ENCODE assay signal across 24 cellular contexts in the genomic region with DNA sequence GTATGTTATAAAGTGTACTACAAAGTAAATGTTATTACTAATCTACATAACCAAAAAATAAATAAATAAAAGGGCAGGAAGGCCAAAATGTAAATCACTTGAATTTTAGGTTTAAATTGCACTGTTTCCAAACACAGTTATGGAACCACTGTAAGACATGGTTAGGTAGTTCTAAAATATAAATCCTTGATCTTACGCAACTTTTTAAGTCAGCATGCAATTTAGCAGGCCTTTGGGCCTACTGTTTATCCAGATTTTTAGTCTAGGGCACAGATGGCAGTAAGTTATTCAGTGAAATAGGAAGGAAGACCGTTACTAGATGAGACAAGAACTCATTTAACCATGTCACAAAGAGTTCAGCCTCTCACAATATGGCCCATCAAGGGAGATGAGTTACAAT.
DNase-seq lines count a peak whose midpoint lies in the region; ATAC-seq, FAIRE-seq and TF ChIP-seq lines count a peak whose summit lies in the region.
"Had no signal": no experiment of that assay in that cellular context is flagged by ENCODE, and none has a peak within 500 bp of the region (broad histone marks: within the 10 kb centered on the region; RNA-seq: fewer than 3 reads in every experiment).

No MANE protein-coding gene starts in this region.

- H3K27me3 ChIP-seq in HepG2 (ENCODE audit: control insufficient read depth in 1 of 2, insufficient read depth in 2 of 2, low read length in 2 of 2) (no peaks in the 10 kb centered on the region), right lobe of liver (no peaks in the 10 kb centered on the region), K562 (ENCODE audit: control insufficient read depth in 2 of 2, insufficient read depth in 2 of 2, low read length in 2 of 2) (no peaks in the 10 kb centered on the region)
- H3K27me3 ChIP-seq: BLaER1 treated with 17β-estradiol and CSF1 and Interleukin-3, amounts not matched to agents 10 nM and 100 nM had no signal

- ATAC-seq in HepG2, result no peak
- ATAC-seq in right lobe of liver, result no peak
- ATAC-seq in K562, result no peak
- no peak for ATAC-seq in activated T-cell treated with anti-CD3 and anti-CD28 coated beads, Interleukin-2, amount 50 U/mL, for 72 hours (replicated peaks in 1 of 2)

- H3K36me3 Mint-ChIP-seq in activated T-cell treated with anti-CD3 and anti-CD28 coated beads, Interleukin-2, amount 50 U/mL, for 72 hours (ENCODE audit: insufficient read depth in 2 of 2), result peaks cover 0 to 11% of the 10 kb centered on the region in 2 donors
- H3K36me3 Mint-ChIP-seq: CD14-positive monocyte had no signal

- in situ Hi-C loops in HepG2 (cut with HindIII; ENCODE audit: extremely low pct_ligation_motif_present, low pct_unique_long_range_greater_than_20kb) (no loop called here), K562 (cut with MboI) (no loop called here)

- CTCF ChIA-PET in HepG2 (lab: Yijun Ruan, JAX; ENCODE audit: low intra/inter-chr PET ratio, low total read pairs), result no interaction called here
- CTCF ChIA-PET in K562 (lab: Yijun Ruan, JAX; ENCODE audit: low intra/inter-chr PET ratio), result no interaction called here

- H3K36me3 ChIP-seq in HepG2 (replicated peaks in 1 of 2; ENCODE audit: control insufficient read depth in 1 of 2, insufficient read depth in 2 of 2, low read length in 2 of 2) (no peaks in the 10 kb centered on the region), right lobe of liver (no peaks in the 10 kb centered on the region), K562 (ENCODE audit: control insufficient read depth, insufficient read depth, low read length) (peaks cover 12% of the 10 kb centered on the region; the same call in 1 of the 3 replicates)
- H3K36me3 ChIP-seq: BLaER1 treated with 17β-estradiol and CSF1 and Interleukin-3, amounts not matched to agents 10 nM and 100 nM; HAP-1 had no signal

- H3K4me1 Mint-ChIP-seq in activated T-cell treated with anti-CD3 and anti-CD28 coated beads, Interleukin-2, amount 50 U/mL, for 72 hours (ENCODE audit: low read depth), result peaks cover 8% of the 10 kb centered on the region
- H3K4me1 Mint-ChIP-seq: B cell, CD14-positive monocyte had no signal

- no peak for TF ChIP-seq EP300 in HepG2 (IDR thresholded peaks at IDR 0.05; ENCODE audit: low read depth in 2 of 2, low read length in 2 of 2)
- TF ChIP-seq EP300 in HepG2 (CRISPR knock-in tag; IDR thresholded peaks at IDR 0.05; ENCODE audit: borderline replicate concordance), result no peak
- no peak for TF ChIP-seq EP300 in K562 (IDR thresholded peaks at IDR 0.05; ENCODE audit: low read length)

- H3K9me1 ChIP-seq in K562 (ENCODE audit: control insufficient read depth, insufficient read depth, low read length), result no peaks in the 10 kb centered on the region

- POLR2A ChIA-PET in HepG2 (lab: Yijun Ruan, JAX), result no interaction called here
- POLR2A ChIA-PET in K562 (lab: Yijun Ruan, JAX), result no interaction called here

- BruUV-seq in HepG2 (replicated peaks; lab: Mats Ljungman, UMichigan) (no TSS peak), K562 (replicated peaks; lab: Mats Ljungman, UMichigan) (no TSS peak)

- no peak overlapping the region for H3K4me2 ChIP-seq in HepG2 (ENCODE audit: low read depth, low read length)
- H3K4me2 ChIP-seq in K562 (ENCODE audit: insufficient read depth, low read length), result no peak overlapping the region

- no peak for TF ChIP-seq RAD21 in HepG2 (CRISPR knock-in tag; IDR thresholded peaks at IDR 0.05)
- TF ChIP-seq RAD21 in K562 (CRISPR knock-in tag; conservative IDR thresholded peaks at IDR 0.05 in 1 of 2, IDR thresholded peaks at IDR 0.05 in 1 of 2), result no peak

- H3K4me1 ChIP-seq in HepG2 (ENCODE audit: insufficient read depth, low read length) (no peaks in the 10 kb centered on the region), right lobe of liver (no peaks in the 10 kb centered on the region), K562 (replicated peaks in 1 of 2; ENCODE audit: control insufficient read depth in 2 of 2, insufficient read depth in 2 of 2, low read length in 2 of 2) (peaks cover 0 to 2% of the 10 kb centered on the region in 2 experiments; a peak in 2 of 5 replicates)
- H3K4me1 ChIP-seq: HAP-1 had no signal

- TF ChIP-seq POLR2A in HepG2 (IDR thresholded peaks at IDR 0.05; ENCODE audit: insufficient read depth in 1 of 2, low read depth in 2 of 2, low read length in 2 of 2), result no peak
- no peak for TF ChIP-seq POLR2A in right lobe of liver (IDR thresholded peaks at IDR 0.05)
- no peak for TF ChIP-seq POLR2A in K562 (conservative IDR thresholded peaks at IDR 0.05)

- WGBS in HepG2 (ENCODE audit: low lambda C conversion rate), result 29% methylated on average over 2 of the region's 2 CpGs
- WGBS in right lobe of liver (ENCODE audit: insufficient coverage, low coverage, low lambda C conversion rate, missing lambda C conversion rate), result 91% methylated on average over 2 of the region's 2 CpGs
- 65% methylated on average over 2 of the region's 2 CpGs for WGBS in K562 (ENCODE audit: insufficient coverage, low coverage, missing lambda C conversion rate)

- intact Hi-C loops in HepG2 (cut with micrococcal nuclease; ENCODE audit: unreplicated experiment) (no loop called here), right lobe of liver (cut with DNase I) (no loop called here), K562 (cut with micrococcal nuclease) (no loop called here)

- no peaks in the 10 kb centered on the region for H4K20me1 ChIP-seq in HepG2 (ENCODE audit: insufficient read depth, low read length)
- no peaks in the 10 kb centered on the region; the same call in 1 of the 2 replicates for H4K20me1 ChIP-seq in K562 (replicated peaks; ENCODE audit: control insufficient read depth, insufficient read depth, low read length)
- H4K20me1 ChIP-seq: BLaER1 treated with 17β-estradiol and CSF1 and Interleukin-3, amounts not matched to agents 10 nM and 100 nM had no signal

- TF ChIP-seq CTCF in HepG2 (CRISPR knock-in tag; IDR thresholded peaks at IDR 0.05) (no peak), right lobe of liver (IDR thresholded peaks at IDR 0.05) (no peak), K562 (IDR thresholded peaks at IDR 0.05 in 2 of 3, conservative IDR thresholded peaks at IDR 0.05 in 1 of 3; ENCODE audit: insufficient read depth in 2 of 3, low read depth in 1 of 3, low read length in 3 of 3) (no peak)

- H2AFZ ChIP-seq in HepG2 (ENCODE audit: low read length), result no peak overlapping the region
- no peak overlapping the region for H2AFZ ChIP-seq in K562 (ENCODE audit: low read depth, low read length)

- H3K9ac ChIP-seq in HepG2 (ENCODE audit: insufficient read depth, low read depth, low read length) (no peak overlapping the region), K562 (ENCODE audit: insufficient read depth in 1 of 2, low read depth in 2 of 2, low read length in 2 of 2) (no peak overlapping the region)
- H3K9ac ChIP-seq: BLaER1 treated with 17β-estradiol and CSF1 and Interleukin-3, amounts not matched to agents 10 nM and 100 nM had no signal

- FAIRE-seq in HepG2 (lab: Jason Lieb, UNC), result no peak
- FAIRE-seq in K562 (lab: Jason Lieb, UNC), result no peak
- FAIRE-seq: A204.1, D721Med, G401.6, GM12892, H54 had no signal

- H3K27ac Mint-ChIP-seq in activated T-cell treated with anti-CD3 and anti-CD28 coated beads, Interleukin-2, amount 50 U/mL, for 72 hours, result no peak overlapping the region
- H3K27ac Mint-ChIP-seq: B cell; CD14-positive monocyte; CD4-positive, alpha-beta T cell; HFFc6 had no signal

- no peaks in the 10 kb centered on the region for H3K79me2 ChIP-seq in HepG2 (ENCODE audit: insufficient read depth, low read length)
- H3K79me2 ChIP-seq in K562 (ENCODE audit: control insufficient read depth, insufficient read depth, low read length), result no peaks in the 10 kb centered on the region; the same call in 2 of the 3 replicates

- peaks cover 0 to 3% of the 10 kb centered on the region in 2 donors for H3K9me3 Mint-ChIP-seq in activated T-cell treated with anti-CD3 and anti-CD28 coated beads, Interleukin-2, amount 50 U/mL, for 72 hours
- H3K9me3 Mint-ChIP-seq: CD4-positive, alpha-beta T cell; CD8-positive, alpha-beta memory T cell; HFFc6 had no signal

- DNase-seq in DMS 273 (lab: John Stamatoyannopoulos, UW; ENCODE audit: unreplicated experiment) (peak; percentile 39), DMS 273 treated with DMSO at 0.1 percent for 48 hours (lab: John Stamatoyannopoulos, UW) (no peak), HepG2 (ENCODE audit: low spot score) (no peak), right lobe of liver (no peak), MV-4-11 (lab: John Stamatoyannopoulos, UW) (peak; percentile 52), K562 (ENCODE audit: extremely low read depth in 1 of 4, low spot score in 3 of 4) (no peak), retina (no peak)
- no peak for DNase-seq in activated T-cell treated with anti-CD3 and anti-CD28 coated beads, Interleukin-2, amount 50 U/mL, for 72 hours
- DNase-seq: CD4-positive, alpha-beta T cell; CD8-positive, alpha-beta memory T cell; DMS153; DND-41; GOT3; HFFc6 had no signal

- H3K27ac ChIP-seq in HepG2 (ENCODE audit: extremely low read length, insufficient read depth, low read length) (no peak overlapping the region), right lobe of liver (no peak overlapping the region), K562 (ENCODE audit: extremely low read depth, low read depth, low read length) (no peak overlapping the region)
- H3K27ac ChIP-seq: 22Rv1; BLaER1 treated with 17β-estradiol and CSF1 and Interleukin-3, amounts not matched to agents 10 nM and 100 nM had no signal

- no peaks in the 10 kb centered on the region for H3K9me3 ChIP-seq in HepG2 (ENCODE audit: low read length)
- H3K9me3 ChIP-seq in right lobe of liver, result no peaks in the 10 kb centered on the region
- no peaks in the 10 kb centered on the region for H3K9me3 ChIP-seq in K562 (replicated peaks; ENCODE audit: control insufficient read depth, insufficient read depth, low read depth, low read length)
- H3K9me3 ChIP-seq: BLaER1 treated with 17β-estradiol and CSF1 and Interleukin-3, amounts not matched to agents 10 nM and 100 nM; HAP-1 had no signal

- no peak overlapping the region for H3K4me3 ChIP-seq in HepG2 (replicated peaks in 1 of 3; ENCODE audit: insufficient read depth in 1 of 3, low read depth in 2 of 3, low read length in 3 of 3)
- H3K4me3 ChIP-seq in right lobe of liver, result no peak overlapping the region
- no peak overlapping the region for H3K4me3 ChIP-seq in K562
- H3K4me3 ChIP-seq: BLaER1 treated with 17β-estradiol and CSF1 and Interleukin-3, amounts not matched to agents 10 nM and 100 nM; HAP-1 had no signal

- H3K4me3 Mint-ChIP-seq in activated T-cell treated with anti-CD3 and anti-CD28 coated beads, Interleukin-2, amount 50 U/mL, for 72 hours, result no peak overlapping the region
- H3K4me3 Mint-ChIP-seq: B cell; CD14-positive monocyte; CD4-positive, alpha-beta T cell; CD8-positive, alpha-beta memory T cell; HFFc6 had no signal

- no peaks in the 10 kb centered on the region for H3K27me3 Mint-ChIP-seq in activated T-cell treated with anti-CD3 and anti-CD28 coated beads, Interleukin-2, amount 50 U/mL, for 72 hours (ENCODE audit: low read depth)
- H3K27me3 Mint-ChIP-seq: B cell; CD4-positive, alpha-beta T cell; CD8-positive, alpha-beta memory T cell had no signal

TF ChIP-seq in HepG2, 621 proteins besides CTCF, POLR2A, EP300 and RAD21:
- TF ChIP-seq ZNF331 (CRISPR knock-in tag; IDR thresholded peaks at IDR 0.05) (no peak), CEBPB (IDR thresholded peaks at IDR 0.05; ENCODE audit: borderline replicate concordance, low read depth, low read length) (peak; percentile 64; the same call in 1 of the 2 replicates)

Comparison
In these comparisons a context has a peak if more than half of its experiments do, and no peak if none do; other contexts are left out.
1. DNase-seq: peak in DMS 273 (single experiment) and MV-4-11 (single experiment); none in DMS 273 treated with DMSO at 0.1 percent for 48 hours (single experiment), HepG2 (single experiment), right lobe of liver (0 of 3), K562 (0 of 4), retina (single experiment) and activated T-cell treated with anti-CD3 and anti-CD28 coated beads, Interleukin-2, amount 50 U/mL, for 72 hours (0 of 2).